In the genomic region with DNA sequence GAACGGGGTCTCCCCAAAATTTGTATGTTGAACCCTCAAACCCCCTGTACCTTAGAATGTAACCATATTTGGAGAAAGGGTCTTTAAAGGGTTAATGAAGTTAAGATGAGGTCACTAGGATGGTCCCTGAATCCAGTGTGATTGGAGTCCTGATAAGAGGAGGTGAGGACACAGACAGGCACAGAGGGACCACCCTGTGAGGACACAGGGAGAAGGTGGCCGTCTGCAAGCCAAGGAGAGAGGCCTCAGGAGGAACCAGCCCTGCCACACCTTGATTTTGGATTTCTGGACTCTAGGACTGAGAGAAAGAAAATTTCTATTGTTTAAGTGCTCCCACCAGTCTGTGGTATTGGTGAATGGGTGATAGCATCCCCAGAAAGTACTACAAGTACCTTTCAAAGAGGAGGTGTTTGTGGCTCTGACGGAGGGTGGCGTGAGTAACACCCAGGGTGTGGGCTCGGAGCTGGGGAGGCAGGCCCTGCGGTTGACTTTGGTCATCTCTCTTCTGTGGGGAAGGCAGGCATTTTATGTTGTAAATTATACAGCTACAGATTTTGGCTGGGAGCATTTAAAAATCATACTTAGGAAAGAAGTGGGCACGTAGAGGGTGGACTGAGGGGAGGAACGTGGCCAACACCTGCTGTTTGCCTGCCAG, we compare ENCODE assay signal across 2 cellular contexts.
TF ChIP-seq lines count a peak whose summit lies in the region.

No MANE protein-coding gene starts in this region.

TF ChIP-seq in IMR-90, 13 proteins besides CTCF, POLR2A, EP300 and RAD21:
- TF ChIP-seq RFX5 (IDR thresholded peaks at IDR 0.05; ENCODE audit: low read depth, low read length): no peak
- no peak for TF ChIP-seq MXI1 (IDR thresholded peaks at IDR 0.05; ENCODE audit: borderline replicate concordance, low read depth, low read length)
- TF ChIP-seq NFE2L2 (IDR thresholded peaks at IDR 0.05; ENCODE audit: low read depth, low read length): no peak
- no peak for TF ChIP-seq BHLHE40 (IDR thresholded peaks at IDR 0.05; ENCODE audit: low read depth, low read length)
- TF ChIP-seq MAZ (IDR thresholded peaks at IDR 0.05; ENCODE audit: borderline replicate concordance, low read depth, low read length): no peak
- TF ChIP-seq CEBPB (IDR thresholded peaks at IDR 0.05; ENCODE audit: low read depth, low read length): no peak
- TF ChIP-seq, protein P1, sequence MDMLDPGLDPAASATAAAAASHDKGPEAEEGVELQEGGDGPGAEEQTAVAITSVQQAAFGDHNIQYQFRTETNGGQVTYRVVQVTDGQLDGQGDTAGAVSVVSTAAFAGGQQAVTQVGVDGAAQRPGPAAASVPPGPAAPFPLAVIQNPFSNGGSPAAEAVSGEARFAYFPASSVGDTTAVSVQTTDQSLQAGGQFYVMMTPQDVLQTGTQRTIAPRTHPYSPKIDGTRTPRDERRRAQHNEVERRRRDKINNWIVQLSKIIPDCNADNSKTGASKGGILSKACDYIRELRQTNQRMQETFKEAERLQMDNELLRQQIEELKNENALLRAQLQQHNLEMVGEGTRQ (IDR thresholded peaks at IDR 0.05; ENCODE audit: low read depth, low read length): no peak
- TF ChIP-seq, protein P2, sequence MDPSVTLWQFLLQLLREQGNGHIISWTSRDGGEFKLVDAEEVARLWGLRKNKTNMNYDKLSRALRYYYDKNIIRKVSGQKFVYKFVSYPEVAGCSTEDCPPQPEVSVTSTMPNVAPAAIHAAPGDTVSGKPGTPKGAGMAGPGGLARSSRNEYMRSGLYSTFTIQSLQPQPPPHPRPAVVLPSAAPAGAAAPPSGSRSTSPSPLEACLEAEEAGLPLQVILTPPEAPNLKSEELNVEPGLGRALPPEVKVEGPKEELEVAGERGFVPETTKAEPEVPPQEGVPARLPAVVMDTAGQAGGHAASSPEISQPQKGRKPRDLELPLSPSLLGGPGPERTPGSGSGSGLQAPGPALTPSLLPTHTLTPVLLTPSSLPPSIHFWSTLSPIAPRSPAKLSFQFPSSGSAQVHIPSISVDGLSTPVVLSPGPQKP (IDR thresholded peaks at IDR 0.05; ENCODE audit: borderline replicate concordance, low read depth, low read length): no peak
- TF ChIP-seq CHD1 (IDR thresholded peaks at IDR 0.05; ENCODE audit: low read depth, low read length): no peak
- TF ChIP-seq RCOR1 (IDR thresholded peaks at IDR 0.05; ENCODE audit: insufficient replicate concordance, low read length): no peak
- TF ChIP-seq MAFK (IDR thresholded peaks at IDR 0.05; ENCODE audit: low read depth, low read length): no peak

TF ChIP-seq in liver, 16 proteins besides CTCF, POLR2A, EP300 and RAD21:
- TF ChIP-seq YY1 (IDR thresholded peaks at IDR 0.05): no peak
- no peak for TF ChIP-seq NR2F2 (IDR thresholded peaks at IDR 0.05)
- TF ChIP-seq EGR1 (IDR thresholded peaks at IDR 0.05; ENCODE audit: low read depth in 2 of 2): no peak
